ENCODE assay signal across 20 cellular contexts in genomic region chr6:52983159-52983848, GRCh38. TPM values are rescaled to one million over a fixed set of nuclear protein-coding genes. Genes with fewer than 3 reads are reported as not detected.
DNase-seq lines count a peak whose midpoint lies in the region; ATAC-seq and TF ChIP-seq lines count a peak whose summit lies in the region.
"Had no signal": no experiment of that assay in that cellular context is flagged by ENCODE, and none has a peak within 500 bp of the region (broad histone marks: within the 10 kb centered on the region; RNA-seq: fewer than 3 reads in every experiment).

No MANE protein-coding gene starts in this region.

- peak overlapping the region; percentile 81 for H3K4me2 ChIP-seq in BLaER1

- peak; percentile 38 for ATAC-seq in GM18502 (IDR thresholded peaks at IDR 0.05; ENCODE audit: poor library complexity, unreplicated experiment)
- no peak for ATAC-seq in activated CD8-positive, alpha-beta T cell treated with anti-CD3 and anti-CD28 coated beads, Interleukin-2, amount 10 ng/mL, durations not matched to agents 7 days and 5 days
- no peak for ATAC-seq in naive thymus-derived CD4-positive, alpha-beta T cell
- no peak for ATAC-seq in CD8-positive, alpha-beta T cell
- no peak for ATAC-seq in GM18519 (IDR thresholded peaks at IDR 0.05; ENCODE audit: low FRiP score, unreplicated experiment)
- ATAC-seq: gastroesophageal sphincter had no signal

- peaks cover 15% of the 10 kb centered on the region; the same call in 1 of the 2 replicates for H3K27me3 ChIP-seq in BLaER1
- H3K27me3 ChIP-seq in naive thymus-derived CD4-positive, alpha-beta T cell (ENCODE audit: control insufficient read depth in 2 of 2, insufficient read depth in 2 of 2, low read length in 2 of 2) = no peaks in the 10 kb centered on the region
- no peaks in the 10 kb centered on the region for H3K27me3 ChIP-seq in CD8-positive, alpha-beta T cell (ENCODE audit: insufficient read depth, low read length)
- H3K27me3 ChIP-seq: ascending aorta, esophagus muscularis mucosa, gastroesophageal sphincter, sigmoid colon, thyroid gland had no signal

- H3K27me3 Mint-ChIP-seq in activated CD8-positive, alpha-beta T cell treated with anti-CD3 and anti-CD28 coated beads, Interleukin-2, amount 10 ng/mL, durations not matched to agents 7 days and 5 days (ENCODE audit: low read depth) = peaks cover 29% of the 10 kb centered on the region
- H3K27me3 Mint-ChIP-seq in naive thymus-derived CD4-positive, alpha-beta T cell = peaks cover 0 to 34% (median 26%) of the 10 kb centered on the region in 5 donors
- peaks cover 38% of the 10 kb centered on the region for H3K27me3 Mint-ChIP-seq in CD8-positive, alpha-beta T cell (ENCODE audit: low read depth)

- H3K36me3 ChIP-seq in BLaER1 = no peaks in the 10 kb centered on the region
- no peaks in the 10 kb centered on the region for H3K36me3 ChIP-seq in naive thymus-derived CD4-positive, alpha-beta T cell (ENCODE audit: control insufficient read depth in 2 of 3, insufficient read depth in 3 of 3, low read length in 3 of 3)
- H3K36me3 ChIP-seq in CD8-positive, alpha-beta T cell (ENCODE audit: insufficient read depth, low read length) = no peaks in the 10 kb centered on the region

- no peak overlapping the region for H3K4me3 Mint-ChIP-seq in activated CD8-positive, alpha-beta T cell treated with anti-CD3 and anti-CD28 coated beads, Interleukin-2, amount 10 ng/mL, durations not matched to agents 7 days and 5 days
- H3K4me3 Mint-ChIP-seq in naive thymus-derived CD4-positive, alpha-beta T cell = peak overlapping the region in 8 of 10 donors; percentile 28 to 81 (median 74)
- no peak overlapping the region for H3K4me3 Mint-ChIP-seq in CD8-positive, alpha-beta T cell
- H3K4me3 Mint-ChIP-seq: mesothelial cell of epicardium, neural crest cell had no signal

- H3K4me1 ChIP-seq in BLaER1 = peaks cover 26% of the 10 kb centered on the region
- peaks cover 22 to 35% of the 10 kb centered on the region in 2 donors for H3K4me1 ChIP-seq in naive thymus-derived CD4-positive, alpha-beta T cell (ENCODE audit: control insufficient read depth in 2 of 2, insufficient read depth in 2 of 2, low read length in 2 of 2)
- H3K4me1 ChIP-seq in CD8-positive, alpha-beta T cell (ENCODE audit: insufficient read depth, low read length) = peaks cover 29% of the 10 kb centered on the region
- H3K4me1 ChIP-seq: ascending aorta, esophagus muscularis mucosa, gastroesophageal sphincter, sigmoid colon, thyroid gland had no signal

- peak overlapping the region; percentile 66 for H3K27ac Mint-ChIP-seq in activated CD8-positive, alpha-beta T cell treated with anti-CD3 and anti-CD28 coated beads, Interleukin-2, amount 10 ng/mL, durations not matched to agents 7 days and 5 days
- H3K27ac Mint-ChIP-seq in naive thymus-derived CD4-positive, alpha-beta T cell = peak overlapping the region in 1 of 9 donors; percentile 48
- no peak overlapping the region for H3K27ac Mint-ChIP-seq in CD8-positive, alpha-beta T cell
- H3K27ac Mint-ChIP-seq: mesothelial cell of epicardium had no signal

- H3K9ac ChIP-seq in BLaER1 = no peak overlapping the region

- CTCF ChIA-PET in activated CD8-positive, alpha-beta T cell treated with anti-CD3 and anti-CD28 coated beads, Interleukin-2, amount 10 ng/mL, durations not matched to agents 7 days and 5 days (lab: Charles Lee) = interaction anchor here (1.3 to 3.8 kb wide), 2 partner anchors 12 to 80 kb away, joined by 3 to 39 read pairs; partner anchors contain the start of gene GSTA4
- CTCF ChIA-PET in naive thymus-derived CD4-positive, alpha-beta T cell (lab: Charles Lee) = interaction anchor here (0.9 to 1.3 kb wide), 2 partner anchors 10 to 12 kb away, joined by 3 to 5 read pairs; partner anchors contain the start of gene GSTA4
- CTCF ChIA-PET in GM10248 (lab: Yijun Ruan, JAX) = interaction anchor here (10.1 kb wide), 1 partner anchor 12 kb away, joined by 77 read pairs; the partner anchor contains the start of gene GSTA4
- CTCF ChIA-PET in CD8-positive, alpha-beta T cell (lab: Charles Lee) = interaction anchor here (0.7 to 2.0 kb wide), 2 partner anchors 11 to 13 kb away, joined by 3 to 9 read pairs; partner anchors contain the start of gene GSTA4

- H4K20me1 ChIP-seq in BLaER1 = peaks cover 23% of the 10 kb centered on the region

- intact Hi-C loops in naive thymus-derived CD4-positive, alpha-beta T cell (cut with micrococcal nuclease) = no loop called here
- intact Hi-C loops in CD8-positive, alpha-beta T cell (cut with DNase I, micrococcal nuclease) = loop anchor here in 1 of 2 experiments (5.0 kb wide), 1 partner anchor 101 kb away; no protein-coding TSS in a partner anchor

- no peak for DNase-seq in activated CD8-positive, alpha-beta T cell treated with anti-CD3 and anti-CD28 coated beads, Interleukin-2, amount 10 ng/mL, durations not matched to agents 7 days and 5 days
- DNase-seq in naive thymus-derived CD4-positive, alpha-beta T cell = no peak
- DNase-seq in GM10248 (ENCODE audit: extremely low spot score) = no peak
- no peak for DNase-seq in CD8-positive, alpha-beta T cell
- DNase-seq: cerebellar nuclear complex, GOT3, NCI-H1694 treated with DMSO at 0.1 percent for 48 hours, NCI-H748 treated with DMSO at 0.1 percent for 48 hours, posterior cingulate gyrus, SHP77 treated with DMSO at 0.1 percent for 48 hours, sigmoid colon, thyroid gland had no signal

- H3K36me3 Mint-ChIP-seq in activated CD8-positive, alpha-beta T cell treated with anti-CD3 and anti-CD28 coated beads, Interleukin-2, amount 10 ng/mL, durations not matched to agents 7 days and 5 days (ENCODE audit: low read depth) = peaks cover 11% of the 10 kb centered on the region
- H3K36me3 Mint-ChIP-seq in naive thymus-derived CD4-positive, alpha-beta T cell = peaks cover 0 to 28% (median 0%) of the 10 kb centered on the region in 5 donors
- no peaks in the 10 kb centered on the region for H3K36me3 Mint-ChIP-seq in CD8-positive, alpha-beta T cell

- no peak overlapping the region for H3K27ac ChIP-seq in BLaER1
- no peak overlapping the region for H3K27ac ChIP-seq in naive thymus-derived CD4-positive, alpha-beta T cell (ENCODE audit: low read depth, low read length)
- no peak overlapping the region for H3K27ac ChIP-seq in CD8-positive, alpha-beta T cell (ENCODE audit: low read depth, low read length)
- H3K27ac ChIP-seq: ascending aorta, esophagus muscularis mucosa, gastroesophageal sphincter, sigmoid colon, thyroid gland had no signal

- no peaks in the 10 kb centered on the region for H3K9me3 ChIP-seq in BLaER1
- H3K9me3 ChIP-seq in naive thymus-derived CD4-positive, alpha-beta T cell (ENCODE audit: control insufficient read depth in 2 of 3, low read length in 3 of 3) = no peaks in the 10 kb centered on the region
- H3K9me3 ChIP-seq in CD8-positive, alpha-beta T cell (ENCODE audit: low read length) = no peaks in the 10 kb centered on the region
- H3K9me3 ChIP-seq: ascending aorta, esophagus muscularis mucosa, gastroesophageal sphincter, sigmoid colon, thyroid gland had no signal

- no peaks in the 10 kb centered on the region for H3K9me3 Mint-ChIP-seq in activated CD8-positive, alpha-beta T cell treated with anti-CD3 and anti-CD28 coated beads, Interleukin-2, amount 10 ng/mL, durations not matched to agents 7 days and 5 days (ENCODE audit: insufficient read depth)
- H3K9me3 Mint-ChIP-seq in naive thymus-derived CD4-positive, alpha-beta T cell = no peaks in the 10 kb centered on the region
- H3K9me3 Mint-ChIP-seq in CD8-positive, alpha-beta T cell = no peaks in the 10 kb centered on the region
- H3K9me3 Mint-ChIP-seq: mesothelial cell of epicardium, neural crest cell had no signal

- peaks cover 39% of the 10 kb centered on the region for H3K4me1 Mint-ChIP-seq in activated CD8-positive, alpha-beta T cell treated with anti-CD3 and anti-CD28 coated beads, Interleukin-2, amount 10 ng/mL, durations not matched to agents 7 days and 5 days (ENCODE audit: low read depth)
- H3K4me1 Mint-ChIP-seq in naive thymus-derived CD4-positive, alpha-beta T cell = peaks cover 20 to 53% (median 35%) of the 10 kb centered on the region in 7 donors
- peaks cover 34% of the 10 kb centered on the region for H3K4me1 Mint-ChIP-seq in CD8-positive, alpha-beta T cell (ENCODE audit: low read depth)
- H3K4me1 Mint-ChIP-seq: neural crest cell had no signal

- no peak for TF ChIP-seq CTCF in GM10248 (IDR thresholded peaks at IDR 0.05; ENCODE audit: control extremely low read depth, extremely low read depth, low read depth, missing control alignments)
- TF ChIP-seq CTCF in CD8-positive, alpha-beta T cell (IDR thresholded peaks at IDR 0.05) = no peak

- POLR2A ChIA-PET in activated CD8-positive, alpha-beta T cell treated with anti-CD3 and anti-CD28 coated beads, Interleukin-2, amount 10 ng/mL, durations not matched to agents 7 days and 5 days (lab: Charles Lee) = interaction anchor here (0.6 kb wide), 1 partner anchor 698 kb away, joined by 3 read pairs; no protein-coding TSS in a partner anchor
- POLR2A ChIA-PET in naive thymus-derived CD4-positive, alpha-beta T cell (lab: Charles Lee) = interaction anchor here (0.7 to 1.2 kb wide), 2 partner anchors 11 to 13 kb away, joined by 3 to 6 read pairs; no protein-coding TSS in a partner anchor
- POLR2A ChIA-PET in GM10248 (lab: Yijun Ruan, JAX) = no interaction called here
- POLR2A ChIA-PET in CD8-positive, alpha-beta T cell (lab: Charles Lee) = interaction anchor here (1.3 to 1.6 kb wide), 3 partner anchors 11 to 83 kb away, joined by 3 to 11 read pairs (median 4); partner anchors contain the start of gene GSTA4

- H3K4me3 ChIP-seq in BLaER1 = no peak overlapping the region
- H3K4me3 ChIP-seq in naive thymus-derived CD4-positive, alpha-beta T cell (ENCODE audit: low read length) = no peak overlapping the region
- H3K4me3 ChIP-seq in CD8-positive, alpha-beta T cell (ENCODE audit: low read depth, low read length) = no peak overlapping the region
- H3K4me3 ChIP-seq: ascending aorta, esophagus muscularis mucosa, gastroesophageal sphincter, sigmoid colon, thyroid gland had no signal

RNA-seq across cellular contexts. Expression of gene GSTA4, which starts 11.8 kb away (rescaled TPM):
- 1 to 10 TPM; 2.9 to 3.5 TPM for total RNA-seq in activated CD8-positive, alpha-beta T cell treated with anti-CD3 and anti-CD28 coated beads, Interleukin-2, amount 10 ng/mL, durations not matched to agents 7 days and 5 days
- total RNA-seq in naive thymus-derived CD4-positive, alpha-beta T cell = 1 to 10 TPM in 2 of 5 experiments, under 1 TPM in 2, not detected in 1; 0.34 to 3.3 (median 1.6) TPM
- polyA plus RNA-seq in naive thymus-derived CD4-positive, alpha-beta T cell = under 1 TPM; 0.31 to 0.97 TPM
- total RNA-seq in CD8-positive, alpha-beta T cell = under 1 TPM in 1 of 2 experiments, not detected in 1; 0.92 TPM

Comparison
In these comparisons a context has a peak if more than half of its experiments do, and no peak if none do; other contexts are left out.
1. H3K4me3 Mint-ChIP-seq: peak in naive thymus-derived CD4-positive, alpha-beta T cell (8 of 10); none in activated CD8-positive, alpha-beta T cell treated with anti-CD3 and anti-CD28 coated beads, Interleukin-2, amount 10 ng/mL, durations not matched to agents 7 days and 5 days (single experiment) and CD8-positive, alpha-beta T cell (single experiment).